In the genomic region with DNA sequence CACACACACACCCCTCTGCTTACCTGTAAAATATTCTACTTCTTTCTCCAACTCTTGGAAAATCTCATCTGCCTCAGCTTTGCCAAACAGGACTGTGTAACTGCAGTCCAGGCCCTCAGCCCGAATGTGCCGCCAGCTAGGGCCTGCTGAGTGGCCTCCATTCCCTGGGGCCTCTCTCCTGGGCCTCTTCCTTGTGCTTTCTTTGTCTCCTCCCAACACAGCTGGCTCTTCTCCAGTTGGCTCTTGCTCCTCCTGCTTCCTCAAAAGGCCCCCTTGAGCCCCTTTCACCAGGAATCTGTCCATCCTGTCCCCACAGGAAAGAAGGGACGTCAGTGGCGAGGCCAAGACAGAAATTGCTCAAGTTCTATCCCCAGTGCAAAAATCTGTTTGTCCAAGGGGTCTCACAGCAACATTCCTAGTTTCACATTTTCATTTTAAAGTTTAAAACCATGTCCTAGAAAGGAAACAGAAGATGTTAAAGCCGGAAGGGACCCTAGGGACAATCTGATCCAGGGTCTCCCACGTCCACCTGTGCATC, we compare ENCODE assay signal across 8 cellular contexts. TPM values are rescaled to one million over a fixed set of nuclear protein-coding genes. Genes with fewer than 3 reads are reported as not detected.
DNase-seq lines count a peak whose midpoint lies in the region; ATAC-seq and TF ChIP-seq lines count a peak whose summit lies in the region.

No MANE protein-coding gene starts in this region.

- no peak for TF ChIP-seq CTCF in SK-N-SH (IDR thresholded peaks at IDR 0.05)
- TF ChIP-seq CTCF in activated B cell treated with CpG ODN at 0.5 μM for 24 hours (IDR thresholded peaks at IDR 0.05), result no peak
- TF ChIP-seq CTCF in suprapubic skin (IDR thresholded peaks at IDR 0.05), result no peak

- H3K27ac ChIP-seq in SK-N-SH (ENCODE audit: low read depth in 2 of 2, low read length in 1 of 2) (peak overlapping the region; percentile 54 to 60; a peak in 2 of 4 replicates), iPS-20b (ENCODE audit: low read length) (no peak overlapping the region), suprapubic skin (peak overlapping the region; percentile 62)

- no peaks in the 10 kb centered on the region for H3K9me3 ChIP-seq in SK-N-SH
- H3K9me3 ChIP-seq in iPS-20b (ENCODE audit: insufficient read depth, low read depth, low read length), result no peaks in the 10 kb centered on the region
- H3K9me3 ChIP-seq in suprapubic skin, result no peaks in the 10 kb centered on the region

- H3K36me3 Mint-ChIP-seq in activated B cell treated with CpG ODN at 0.5 μM for 24 hours (ENCODE audit: low read depth), result peaks cover 41% of the 10 kb centered on the region

- peak overlapping the region; percentile 92 for H3K27ac Mint-ChIP-seq in activated B cell treated with CpG ODN at 0.5 μM for 24 hours

- no peak for TF ChIP-seq POLR2A in suprapubic skin (IDR thresholded peaks at IDR 0.05)

- peaks cover 30% of the 10 kb centered on the region for H3K4me1 Mint-ChIP-seq in activated B cell treated with CpG ODN at 0.5 μM for 24 hours

- H3K4me1 ChIP-seq in SK-N-SH (ENCODE audit: control insufficient read depth in 1 of 2, insufficient read depth in 2 of 2, low read depth in 1 of 2, low read length in 1 of 2), result peaks cover 0 to 22% of the 10 kb centered on the region in 2 experiments; a peak in 1 of 4 replicates
- H3K4me1 ChIP-seq in iPS-20b (ENCODE audit: insufficient read depth, low read length), result peaks cover 3% of the 10 kb centered on the region; the same call in 1 of the 2 replicates
- H3K4me1 ChIP-seq in suprapubic skin, result peaks cover 30% of the 10 kb centered on the region

- H3K4me3 ChIP-seq in SK-N-SH (ENCODE audit: low read depth in 2 of 2, low read length in 1 of 2) (peak overlapping the region; percentile 60 to 77), iPS-20b (ENCODE audit: low read length) (peak overlapping the region; percentile 71), suprapubic skin (peak overlapping the region; percentile 56)

- whole genome bisulfite sequencing in SK-N-SH (ENCODE audit: low lambda C conversion rate), result 46% methylated on average over 6 of the region's 6 CpGs
- 43% methylated on average over 6 of the region's 6 CpGs for WGBS in suprapubic skin

- CTCF ChIA-PET in SK-N-SH (lab: Yijun Ruan, JAX) (interaction anchor here (0.6 to 2.5 kb wide), 34 partner anchors 9 to 1223 kb away, joined by 3 to 20 read pairs (median 4); a partner anchor contains a TSS), activated B cell treated with CpG ODN at 0.5 μM for 24 hours (lab: Charles Lee) (interaction anchor here (0.8 to 2.3 kb wide), 5 partner anchors 19 to 530 kb away, joined by 4 to 7 read pairs (median 5); a partner anchor contains a TSS)

- no peak for TF ChIP-seq RAD21 in SK-N-SH (IDR thresholded peaks at IDR 0.05; ENCODE audit: low read length)

- no peaks in the 10 kb centered on the region for H4K20me1 ChIP-seq in SK-N-SH (ENCODE audit: insufficient read depth)

- DNase-seq in SK-N-SH, result peak; percentile 22
- no peak for DNase-seq in activated B cell treated with CpG ODN at 0.5 μM for 24 hours
- DNase-seq in suprapubic skin (ENCODE audit: low spot score in 2 of 2), result peak in 1 of 2 donors; percentile 57
- no peak for DNase-seq in SW480 (ENCODE audit: low spot score)

- POLR2A ChIA-PET in SK-N-SH (lab: Yijun Ruan, JAX) (no interaction called here), activated B cell treated with CpG ODN at 0.5 μM for 24 hours (lab: Charles Lee) (interaction anchor here (0.7 to 2.7 kb wide), 3 partner anchors 40 to 570 kb away, joined by 3 to 9 read pairs (median 8); a partner anchor contains a TSS)

- H3K4me3 Mint-ChIP-seq in activated B cell treated with CpG ODN at 0.5 μM for 24 hours, result peak overlapping the region; percentile 88

- no peaks in the 10 kb centered on the region for H3K27me3 Mint-ChIP-seq in activated B cell treated with CpG ODN at 0.5 μM for 24 hours

- no peaks in the 10 kb centered on the region for H3K9me2 ChIP-seq in SK-N-SH

- H3K79me2 ChIP-seq in SK-N-SH (ENCODE audit: insufficient read depth), result peaks cover 23% of the 10 kb centered on the region

- H3K27me3 ChIP-seq in SK-N-SH (ENCODE audit: insufficient read depth) (no peaks in the 10 kb centered on the region), iPS-20b (ENCODE audit: insufficient read depth, low read length) (peaks cover 8% of the 10 kb centered on the region; the same call in 1 of the 2 replicates), suprapubic skin (no peaks in the 10 kb centered on the region)

- H3K4me2 ChIP-seq in SK-N-SH, result peak overlapping the region; percentile 95

- no peaks in the 10 kb centered on the region for H3K9me3 Mint-ChIP-seq in activated B cell treated with CpG ODN at 0.5 μM for 24 hours

- intact Hi-C loops in activated B cell treated with CpG ODN at 0.5 μM for 24 hours (cut with micrococcal nuclease), result loop anchor here (1.0 to 10.0 kb wide), 14 partner anchors 40 to 1998 kb away; a partner anchor contains a TSS

- TF ChIP-seq EP300 in SK-N-SH (IDR thresholded peaks at IDR 0.05; ENCODE audit: borderline replicate concordance in 1 of 2, low read depth in 1 of 2, low read length in 1 of 2) (no peak), suprapubic skin (IDR thresholded peaks at IDR 0.05) (no peak)

- H3K36me3 ChIP-seq in SK-N-SH (replicated peaks in 1 of 2; ENCODE audit: control insufficient read depth in 1 of 2, insufficient read depth in 2 of 2, low read length in 1 of 2), result peaks cover 9 to 23% of the 10 kb centered on the region in 2 experiments
- peaks cover 39% of the 10 kb centered on the region for H3K36me3 ChIP-seq in iPS-20b (ENCODE audit: insufficient read depth, low read depth, low read length)
- peaks cover 33% of the 10 kb centered on the region for H3K36me3 ChIP-seq in suprapubic skin

- no peak for ATAC-seq in SK-N-SH treated with all-trans-retinoic acid at 6 μM for 48 hours
- ATAC-seq in activated B cell treated with CpG ODN at 0.5 μM for 24 hours (ENCODE audit: low read depth), result no peak
- no peak for ATAC-seq in HG02623 (IDR thresholded peaks at IDR 0.05; ENCODE audit: unreplicated experiment)
- no peak for ATAC-seq in GM19467 (IDR thresholded peaks at IDR 0.05; ENCODE audit: unreplicated experiment)

- peak overlapping the region; percentile 92 for H2AFZ ChIP-seq in SK-N-SH (ENCODE audit: low read depth)

- H3K9ac ChIP-seq in SK-N-SH (peak overlapping the region; percentile 74), iPS-20b (ENCODE audit: low read depth, low read length) (peak overlapping the region; percentile 69; the same call in 1 of the 2 replicates)

- peaks cover 4% of the 10 kb centered on the region for H3F3A ChIP-seq in SK-N-SH (replicated peaks; ENCODE audit: insufficient read depth)

TF ChIP-seq in SK-N-SH, 30 proteins besides CTCF, POLR2A, EP300 and RAD21 (continues in another document):
- TF ChIP-seq RCOR1 (IDR thresholded peaks at IDR 0.05; ENCODE audit: low read length) (no peak), TEAD4 (IDR thresholded peaks at IDR 0.05; ENCODE audit: borderline replicate concordance, insufficient read depth) (no peak), POLR2AphosphoS5 (IDR thresholded peaks at IDR 0.05; ENCODE audit: low read depth, low read length) (no peak), SMC3 (IDR thresholded peaks at IDR 0.05; ENCODE audit: low read depth, low read length) (no peak), MXI1 (IDR thresholded peaks at IDR 0.05; ENCODE audit: low read depth, low read length) (no peak), JUND (IDR thresholded peaks at IDR 0.05) (no peak), EZH2phosphoT487 (IDR thresholded peaks at IDR 0.05; ENCODE audit: borderline replicate concordance, low read depth) (no peak)

TF ChIP-seq in SK-N-SH treated with all-trans-retinoic acid at 6 μM for 48 hours, 23 proteins besides CTCF, POLR2A, EP300 and RAD21 (continues in another document):
- TF ChIP-seq, protein P1, sequence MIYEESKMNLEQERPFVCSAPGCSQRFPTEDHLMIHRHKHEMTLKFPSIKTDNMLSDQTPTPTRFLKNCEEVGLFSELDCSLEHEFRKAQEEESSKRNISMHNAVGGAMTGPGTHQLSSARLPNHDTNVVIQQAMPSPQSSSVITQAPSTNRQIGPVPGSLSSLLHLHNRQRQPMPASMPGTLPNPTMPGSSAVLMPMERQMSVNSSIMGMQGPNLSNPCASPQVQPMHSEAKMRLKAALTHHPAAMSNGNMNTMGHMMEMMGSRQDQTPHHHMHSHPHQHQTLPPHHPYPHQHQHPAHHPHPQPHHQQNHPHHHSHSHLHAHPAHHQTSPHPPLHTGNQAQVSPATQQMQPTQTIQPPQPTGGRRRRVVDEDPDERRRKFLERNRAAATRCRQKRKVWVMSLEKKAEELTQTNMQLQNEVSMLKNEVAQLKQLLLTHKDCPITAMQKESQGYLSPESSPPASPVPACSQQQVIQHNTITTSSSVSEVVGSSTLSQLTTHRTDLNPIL (CRISPR knock-in tag; IDR thresholded peaks at IDR 0.05; ENCODE audit: low read depth), result no peak
- TF ChIP-seq TOX (CRISPR knock-in tag; IDR thresholded peaks at IDR 0.05; ENCODE audit: borderline replicate concordance), result no peak
- no peak for TF ChIP-seq GLIS3 (CRISPR knock-in tag; IDR thresholded peaks at IDR 0.05)
- TF ChIP-seq ARNTL (CRISPR knock-in tag; IDR thresholded peaks at IDR 0.05; ENCODE audit: borderline replicate concordance, low read depth), result no peak

RNA-seq across cellular contexts. Expression of a gene that starts 0.7 kb away (rescaled TPM):
- polyA plus RNA-seq in SK-N-SH (2012; rRNA removed), result 47.3 and 53.7 TPM in 2 replicates
- polyA plus RNA-seq in SK-N-SH (2012; cell fraction: cytosol; rRNA removed), result 39.1 and 39.3 TPM in 2 replicates
- 88.6 and 122 TPM in 2 replicates for polyA plus RNA-seq in SK-N-SH (2012; cell fraction: nucleus; rRNA removed)
- total RNA-seq in activated B cell treated with CpG ODN at 0.5 μM for 24 hours (21.3 and 24.1 TPM in 2 replicates), suprapubic skin (10 to 100 TPM; 18.8 to 36.0 (median 22.1) TPM)

RNA-seq across cellular contexts. Expression of a gene that starts 4.8 kb away (rescaled TPM):
- 28.9 and 33.2 TPM in 2 replicates for polyA plus RNA-seq in SK-N-SH (2012; rRNA removed)
- 36.3 and 41.1 TPM in 2 replicates for polyA plus RNA-seq in SK-N-SH (2012; cell fraction: cytosol; rRNA removed)
- polyA plus RNA-seq in SK-N-SH (2012; cell fraction: nucleus; rRNA removed), result 22.3 and 23.3 TPM in 2 replicates
- total RNA-seq in activated B cell treated with CpG ODN at 0.5 μM for 24 hours (13.2 and 13.3 TPM in 2 replicates), suprapubic skin (10 to 100 TPM; 17.9 to 43.9 (median 40.0) TPM)

RNA-seq across cellular contexts. Expression of a gene that starts 23.8 kb away (rescaled TPM):
- 4.5 and 6.1 TPM in 2 replicates for polyA plus RNA-seq in SK-N-SH (2012; rRNA removed)
- polyA plus RNA-seq in SK-N-SH (2012; cell fraction: cytosol; rRNA removed), result 1.7 and 2.7 TPM in 2 replicates
- polyA plus RNA-seq in SK-N-SH (2012; cell fraction: nucleus; rRNA removed), result 14.3 and 15.2 TPM in 2 replicates
- 5.0 and 6.3 TPM in 2 replicates for total RNA-seq in activated B cell treated with CpG ODN at 0.5 μM for 24 hours
- 10 to 100 TPM; 19.2 to 90.8 (median 56.9) TPM for total RNA-seq in suprapubic skin

RNA-seq across cellular contexts. Expression of a gene that starts 40.2 kb away (rescaled TPM):
- 10.9 and 11.8 TPM in 2 replicates for polyA plus RNA-seq in SK-N-SH (2012; rRNA removed)
- polyA plus RNA-seq in SK-N-SH (2012; cell fraction: cytosol; rRNA removed), result 9.7 and 11.0 TPM in 2 replicates
- polyA plus RNA-seq in SK-N-SH (2012; cell fraction: nucleus; rRNA removed), result 17.1 and 23.0 TPM in 2 replicates
- total RNA-seq in activated B cell treated with CpG ODN at 0.5 μM for 24 hours (17.4 and 17.7 TPM in 2 replicates), suprapubic skin (10 to 100 TPM; 22.8 to 43.9 (median 26.0) TPM)
